8 cellular contexts compared by ENCODE assay signal in the genomic region with DNA sequence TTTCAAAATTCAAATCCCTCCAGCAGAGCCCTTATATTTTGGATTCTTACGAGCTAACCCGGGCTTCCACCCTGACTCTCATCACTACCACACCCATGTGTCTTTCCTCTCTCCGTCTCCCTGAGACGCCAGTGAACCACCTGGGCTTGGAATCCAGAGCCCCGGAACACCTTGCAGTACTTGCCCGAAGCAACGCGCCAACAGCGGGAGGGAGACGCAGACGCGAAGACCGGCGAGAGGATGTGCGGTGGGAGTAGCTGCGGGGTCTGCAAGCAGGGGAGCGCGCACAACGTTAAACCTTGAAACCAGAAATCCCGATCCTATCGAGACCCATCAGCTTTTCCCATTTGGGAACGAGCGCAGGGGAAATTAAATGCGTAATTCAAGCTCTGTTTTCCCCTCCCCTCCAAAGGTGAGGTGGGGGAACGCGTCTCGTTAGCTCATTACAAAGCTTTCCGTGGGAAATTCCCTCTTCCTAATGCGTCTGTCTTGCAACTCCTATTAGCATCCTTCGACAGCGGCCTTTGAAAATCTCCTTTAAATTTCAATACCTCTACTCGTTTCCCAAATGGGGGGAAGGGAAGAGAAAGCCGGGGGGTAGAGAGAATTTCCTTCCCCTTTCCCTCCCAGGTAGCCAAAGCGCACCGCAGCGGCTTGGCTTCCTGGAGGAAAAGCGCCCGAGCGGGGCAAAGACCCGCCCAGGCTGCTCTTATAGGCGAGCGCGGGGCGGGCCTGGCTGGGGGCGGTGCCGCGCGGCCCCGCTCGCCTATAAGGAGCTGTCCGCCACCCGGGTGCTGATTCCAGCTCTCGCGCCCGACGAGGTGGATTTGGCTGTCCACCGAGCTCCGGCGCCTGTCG. TPM values are rescaled to one million over a fixed set of nuclear protein-coding genes. Genes with fewer than 3 reads are reported as not detected.
DNase-seq lines count a peak whose midpoint lies in the region; ATAC-seq, FAIRE-seq and TF ChIP-seq lines count a peak whose summit lies in the region.

Gene CNTNAP5, plus strand, starts transcription at position 797 of the 858 bp plus-strand sequence. CDS start 364 bp downstream, outside the sequence.

- no peaks in the 10 kb centered on the region for H3K9me3 ChIP-seq in H1 (ENCODE audit: insufficient read depth in 2 of 2, low read depth in 1 of 2, low read length in 1 of 2)
- no peaks in the 10 kb centered on the region for H3K9me3 ChIP-seq in mesodermal cell (ENCODE audit: control insufficient read depth, low read length)
- H3K9me3 ChIP-seq in prostate gland: no peaks in the 10 kb centered on the region

- peak within 1 kb of the TSS; percentile 85 to 95 for H3K4me2 ChIP-seq in H1 (ENCODE audit: insufficient read depth in 1 of 2, low read depth in 2 of 2, low read length in 2 of 2)

- peak within 1 kb of the TSS; percentile 88 for H2AFZ ChIP-seq in H1 (ENCODE audit: low read length)

- ATAC-seq in activated CD8-positive, alpha-beta memory T cell treated with anti-CD3 and anti-CD28 coated beads, Interleukin-2, amount 10 ng/mL, durations not matched to agents 7 days and 5 days: no peak
- ATAC-seq in HG03439 (IDR thresholded peaks at IDR 0.05; ENCODE audit: unreplicated experiment): no peak

- POLR2A ChIA-PET in H1 (lab: Charles Lee; ENCODE audit: partially characterized antibody): no interaction called here

- H3K23me2 ChIP-seq in H1 (ENCODE audit: low read depth, low read length): peaks cover 12% of the 10 kb centered on the region

- H3K27ac ChIP-seq in H1 (ENCODE audit: low read depth, low read length): no peak within 1 kb of the TSS
- no peak within 1 kb of the TSS for H3K27ac ChIP-seq in mesodermal cell (ENCODE audit: low read depth, low read length, severe bottlenecking)
- H3K27ac ChIP-seq in prostate gland: no peak within 1 kb of the TSS

- H3K18ac ChIP-seq in H1 (ENCODE audit: extremely low read depth, low read length): no peak within 1 kb of the TSS

- H3K27me3 ChIP-seq in H1 (replicated peaks in 1 of 4; ENCODE audit: control insufficient read depth in 3 of 4, extremely low read depth in 1 of 4, insufficient read depth in 3 of 4, low read length in 3 of 4) (peaks cover 16 to 34% (median 29%) of the 10 kb centered on the region in 4 experiments), prostate gland (replicated peaks; ENCODE audit: insufficient read depth) (peaks cover 6% of the 10 kb centered on the region)

- H4K20me1 ChIP-seq in H1 (replicated peaks in 1 of 2; ENCODE audit: control insufficient read depth in 1 of 2, insufficient read depth in 2 of 2, low read length in 2 of 2): no peaks in the 10 kb centered on the region

- no peak within 1 kb of the TSS for H4K8ac ChIP-seq in H1 (ENCODE audit: extremely low read depth, insufficient read depth, low read length)

- H3K27me3 Mint-ChIP-seq in activated CD8-positive, alpha-beta memory T cell treated with anti-CD3 and anti-CD28 coated beads, Interleukin-2, amount 10 ng/mL, durations not matched to agents 7 days and 5 days: peaks cover 17% of the 10 kb centered on the region

- H3K79me2 ChIP-seq in H1 (ENCODE audit: control insufficient read depth in 1 of 2, insufficient read depth in 2 of 2, low read length in 2 of 2): no peaks in the 10 kb centered on the region

- H2BK5ac ChIP-seq in H1 (ENCODE audit: low read depth, low read length): no peak within 1 kb of the TSS

- H4K5ac ChIP-seq in H1 (ENCODE audit: insufficient read length, low read depth, low read length): no peak within 1 kb of the TSS

- H3K79me1 ChIP-seq in H1 (ENCODE audit: low read depth, low read length): no peaks in the 10 kb centered on the region

- CTCF ChIA-PET in activated CD8-positive, alpha-beta memory T cell treated with anti-CD3 and anti-CD28 coated beads, Interleukin-2, amount 10 ng/mL, durations not matched to agents 7 days and 5 days (lab: Charles Lee): interaction anchor here (1.0 kb wide), 1 partner anchor 1942 kb away, joined by 3 read pairs; no protein-coding TSS in a partner anchor
- CTCF ChIA-PET in H1 (lab: Charles Lee; ENCODE audit: partially characterized antibody): interaction anchor here (0.6 to 5.0 kb wide), 11 partner anchors 13 to 785 kb away, joined by 3 to 23 read pairs (median 3); no protein-coding TSS in a partner anchor

- H2BK20ac ChIP-seq in H1 (ENCODE audit: low read length): no peak within 1 kb of the TSS

- no peak within 1 kb of the TSS for H3K23ac ChIP-seq in H1 (ENCODE audit: insufficient read length)

- H2AK5ac ChIP-seq in H1 (ENCODE audit: low read depth, low read length): no peak within 1 kb of the TSS

- H3K4me3 ChIP-seq in H1 (ENCODE audit: extremely low read depth in 1 of 4, insufficient read depth in 2 of 4, low read depth in 3 of 4, low read length in 4 of 4) (peak within 1 kb of the TSS; percentile 52 to 71 (median 63)), mesodermal cell (ENCODE audit: extremely low read depth, insufficient read depth, low read length, poor library complexity, severe bottlenecking) (peak within 1 kb of the TSS; percentile 35), prostate gland (no peak within 1 kb of the TSS)

- no peak within 1 kb of the TSS for H3K4ac ChIP-seq in H1 (replicated peaks; ENCODE audit: insufficient read length, low read depth, low read length)

- no peak for FAIRE-seq in H1 (lab: Jason Lieb, UNC)

- H3K4me1 ChIP-seq in H1 (replicated peaks in 1 of 4; ENCODE audit: control insufficient read depth in 3 of 4, insufficient read depth in 4 of 4, low read length in 3 of 4): peaks cover 0 to 7% (median 2%) of the 10 kb centered on the region in 4 experiments; a peak in 2 of 7 replicates
- H3K4me1 ChIP-seq in mesodermal cell (ENCODE audit: control insufficient read depth, insufficient read depth, low read length, poor library complexity, severe bottlenecking): no peaks in the 10 kb centered on the region
- no peaks in the 10 kb centered on the region for H3K4me1 ChIP-seq in prostate gland (replicated peaks)

- H3K56ac ChIP-seq in H1 (replicated peaks; ENCODE audit: insufficient read length, low read depth, low read length): no peak within 1 kb of the TSS

- H3K27ac Mint-ChIP-seq in activated CD8-positive, alpha-beta memory T cell treated with anti-CD3 and anti-CD28 coated beads, Interleukin-2, amount 10 ng/mL, durations not matched to agents 7 days and 5 days: no peak within 1 kb of the TSS

- intact Hi-C loops in prostate gland (cut with DNase I): no loop called here

- H3K9ac ChIP-seq in H1 (replicated peaks in 1 of 4; ENCODE audit: extremely low read depth in 1 of 4, low read depth in 3 of 4, low read length in 3 of 4): peak within 1 kb of the TSS in 1 of 4 experiments; percentile 31; a peak in 1 of 7 replicates

- no peaks in the 10 kb centered on the region for H3K36me3 Mint-ChIP-seq in activated CD8-positive, alpha-beta memory T cell treated with anti-CD3 and anti-CD28 coated beads, Interleukin-2, amount 10 ng/mL, durations not matched to agents 7 days and 5 days

- DNase-seq in activated CD8-positive, alpha-beta memory T cell treated with anti-CD3 and anti-CD28 coated beads, Interleukin-2, amount 50 U/mL, for 48 hours: peak; percentile 62
- no peak for DNase-seq in activated CD8-positive, alpha-beta memory T cell treated with anti-CD3 and anti-CD28 coated beads, Interleukin-2, amount 10 ng/mL, durations not matched to agents 7 days and 5 days
- peak; percentile 87 for DNase-seq in NCI-H748 (lab: John Stamatoyannopoulos, UW; ENCODE audit: unreplicated experiment)
- peak in 1 of 2 experiments; percentile 93 for DNase-seq in H1 (ENCODE audit: low read depth in 1 of 2, low spot score in 2 of 2)
- DNase-seq in prostate gland (ENCODE audit: low spot score): no peak
- DNase-seq in cerebellar nuclear complex (lab: John Stamatoyannopoulos, UW): no peak

- TF ChIP-seq POLR2A in H1 (IDR thresholded peaks at IDR 0.05; ENCODE audit: control extremely low read depth in 1 of 2, low read depth in 2 of 2, low read length in 2 of 2) (no peak), prostate gland (IDR thresholded peaks at IDR 0.05) (no peak)

- TF ChIP-seq RAD21 in H1 (IDR thresholded peaks at IDR 0.05 in 1 of 2, conservative IDR thresholded peaks at IDR 0.05 in 1 of 2; ENCODE audit: low read depth in 2 of 2, low read length in 2 of 2): peak; percentile 2 to 18; a peak in 1 of 4 replicates

- no peak within 1 kb of the TSS for H2BK15ac ChIP-seq in H1 (ENCODE audit: low read length)

- no peak within 1 kb of the TSS for H3K14ac ChIP-seq in H1 (ENCODE audit: insufficient read length)

- no peak within 1 kb of the TSS for H3K4me3 Mint-ChIP-seq in activated CD8-positive, alpha-beta memory T cell treated with anti-CD3 and anti-CD28 coated beads, Interleukin-2, amount 10 ng/mL, durations not matched to agents 7 days and 5 days

- no peak for TF ChIP-seq EP300 in H1 (IDR thresholded peaks at IDR 0.05; ENCODE audit: borderline replicate concordance in 1 of 2, low read depth in 2 of 2, low read length in 2 of 2)

- H3K4me1 Mint-ChIP-seq in activated CD8-positive, alpha-beta memory T cell treated with anti-CD3 and anti-CD28 coated beads, Interleukin-2, amount 10 ng/mL, durations not matched to agents 7 days and 5 days: no peaks in the 10 kb centered on the region

- 3% methylated on average over 58 of the region's 60 CpGs; no CpG with 5 or more reads in 1 of the 2 experiments for WGBS in H1 (ENCODE audit: extremely low coverage in 1 of 2, insufficient coverage in 1 of 2, insufficient read length in 1 of 2, insufficient replicate concordance in 2 of 2, low coverage in 1 of 2, low lambda C conversion rate in 2 of 2, missing lambda C conversion rate in 1 of 2), 2 experiments
- WGBS in mesodermal cell (ENCODE audit: insufficient coverage in 2 of 2), 2 experiments: 1 to 2% methylated on average over 35 to 45 of the region's 60 CpGs
- WGBS in prostate gland: 3% methylated on average over 59 of the region's 60 CpGs

- no peaks in the 10 kb centered on the region for H3K36me3 ChIP-seq in H1 (ENCODE audit: control insufficient read depth in 2 of 4, insufficient read depth in 4 of 4, low read length in 3 of 4)
- no peaks in the 10 kb centered on the region for H3K36me3 ChIP-seq in mesodermal cell (ENCODE audit: control insufficient read depth, insufficient read depth, low read length)
- H3K36me3 ChIP-seq in prostate gland: no peaks in the 10 kb centered on the region

- H2BK120ac ChIP-seq in H1 (replicated peaks; ENCODE audit: low read depth, low read length): no peak within 1 kb of the TSS

- no peak within 1 kb of the TSS for H4K91ac ChIP-seq in H1 (replicated peaks; ENCODE audit: insufficient read length, low read length)

- TF ChIP-seq CTCF in H1 (IDR thresholded peaks at IDR 0.05; ENCODE audit: control extremely low read depth in 1 of 3, insufficient read depth in 1 of 3, low read depth in 1 of 3, low read length in 3 of 3) (no peak), prostate gland (IDR thresholded peaks at IDR 0.05) (no peak)

- no peaks in the 10 kb centered on the region for H3K9me3 Mint-ChIP-seq in activated CD8-positive, alpha-beta memory T cell treated with anti-CD3 and anti-CD28 coated beads, Interleukin-2, amount 10 ng/mL, durations not matched to agents 7 days and 5 days (ENCODE audit: low read depth)

- no peak within 1 kb of the TSS for H2BK12ac ChIP-seq in H1 (ENCODE audit: low read depth, low read length)

RNA-seq across cellular contexts. Expression of gene CNTNAP5, which starts in this region (rescaled TPM):
- total RNA-seq in activated CD8-positive, alpha-beta memory T cell treated with anti-CD3 and anti-CD28 coated beads, Interleukin-2, amount 10 ng/mL, durations not matched to agents 7 days and 5 days: not detected
- total RNA-seq in H1 (2021; fragmentation: NEBNext Ultra II Directional; extraction: Animal tissue kit (Norgen Biotek cat#: 25700)): 0.17 and 0.76 TPM in 2 replicates
- 0.11 and 0.13 TPM in 2 replicates for polyA plus RNA-seq in H1 (2011; rRNA removed)
- 0.14 TPM for polyA plus RNA-seq in H1 (2011; cell fraction: cytosol; rRNA removed)
- polyA plus RNA-seq in H1 (2011; cell fraction: nucleus; rRNA removed): 0.20 TPM
- polyA plus RNA-seq in H1 (2012, experiment 1 of 2): 0.08 to 0.47 TPM (median 0.09 TPM) in 4 replicates
- polyA plus RNA-seq in H1 (2012, experiment 2 of 2): not detected
- polyA plus RNA-seq in H1 (2013, experiment 1 of 2): 0.10 TPM
- polyA plus RNA-seq in H1 (2013, experiment 2 of 2): 0.09 TPM
- polyA minus RNA-seq in H1 (2011; rRNA and poly(A)+ RNA removed): 0.98 and 1.6 TPM in 2 replicates
- polyA minus RNA-seq in H1 (2011; cell fraction: cytosol; rRNA and poly(A)+ RNA removed): 0.22 TPM
- 1.3 TPM for polyA minus RNA-seq in H1 (2011; cell fraction: nucleus; rRNA and poly(A)+ RNA removed)
- polyA plus RNA-seq in mesodermal cell (2013, experiment 1 of 2): 0.37 TPM
- 0.10 TPM for polyA plus RNA-seq in mesodermal cell (2013, experiment 2 of 2)
- total RNA-seq in prostate gland: under 1 TPM in 1 of 2 donors, not detected in 1; 0.11 TPM

Comparison
In these comparisons a context has a peak if more than half of its experiments do, and no peak if none do; other contexts are left out.
1. DNase-seq: peak in activated CD8-positive, alpha-beta memory T cell treated with anti-CD3 and anti-CD28 coated beads, Interleukin-2, amount 50 U/mL, for 48 hours (single experiment) and NCI-H748 (single experiment); none in activated CD8-positive, alpha-beta memory T cell treated with anti-CD3 and anti-CD28 coated beads, Interleukin-2, amount 10 ng/mL, durations not matched to agents 7 days and 5 days (single experiment), prostate gland (single experiment) and cerebellar nuclear complex (0 of 2).
2. H3K4me3 ChIP-seq: peak in H1 (4 of 4) and mesodermal cell (single experiment); none in prostate gland (0 of 2).